Comparison of ENCODE assay signal across 16 cellular contexts in genomic region chr14:49636866-49637265, GRCh38. TPM values are rescaled to one million over a fixed set of nuclear protein-coding genes. Genes with fewer than 3 reads are reported as not detected.
DNase-seq lines count a peak whose midpoint lies in the region; ATAC-seq and TF ChIP-seq lines count a peak whose summit lies in the region.
"Had no signal": no experiment of that assay in that cellular context is flagged by ENCODE, and none has a peak within 500 bp of the region (broad histone marks: within the 10 kb centered on the region; RNA-seq: fewer than 3 reads in every experiment).

No MANE protein-coding gene starts in this region.

- ATAC-seq in stimulated activated naive CD8-positive, alpha-beta T cell treated with anti-CD3 and anti-CD28 coated beads, Interleukin-15, Interleukin-2, amounts not matched to agents 100 U/mL and 50 U/mL, for 24 hours: no peak
- no peak for ATAC-seq in activated B cell treated with CpG ODN at 0.5 μM for 24 hours (ENCODE audit: low read depth)
- ATAC-seq in HG02885 (IDR thresholded peaks at IDR 0.05; ENCODE audit: poor library complexity, unreplicated experiment): no peak
- no peak for ATAC-seq in left lung

- H3K4me3 ChIP-seq in fibroblast of the aortic adventitia (ENCODE audit: low read depth, low read length) (no peak overlapping the region), dorsolateral prefrontal cortex (peak overlapping the region in 2 of 59 donors; percentile 93 to 99), left lung (no peak overlapping the region)
- H3K4me3 ChIP-seq: coronary artery, sigmoid colon had no signal

- no peak for DNase-seq in stimulated activated naive CD8-positive, alpha-beta T cell treated with anti-CD3 and anti-CD28 coated beads, Interleukin-15, Interleukin-2, amounts not matched to agents 100 U/mL and 50 U/mL, for 24 hours
- DNase-seq in activated B cell treated with CpG ODN at 0.5 μM for 24 hours: no peak
- peak; percentile 39 for DNase-seq in fibroblast of the aortic adventitia (ENCODE audit: low read depth)
- no peak for DNase-seq in type B pancreatic cell (ENCODE audit: extremely low spot score, unreplicated experiment)
- no peak for DNase-seq in dorsolateral prefrontal cortex
- no peak for DNase-seq in left lung
- DNase-seq: activated gamma-delta T cell, GF-D8, islet precursor cell, NCI-H1436 treated with DMSO at 0.1 percent for 48 hours, NCI-H69, sigmoid colon, WERI-Rb-1 had no signal

- H3K36me3 ChIP-seq in left lung: peaks cover 0 to 15% of the 10 kb centered on the region in 2 donors

- H3K27me3 Mint-ChIP-seq in stimulated activated naive CD8-positive, alpha-beta T cell treated with anti-CD3 and anti-CD28 coated beads, Interleukin-15, Interleukin-2, amounts not matched to agents 100 ng/mL and 50 ng/mL, for 24 hours: no peaks in the 10 kb centered on the region
- no peaks in the 10 kb centered on the region for H3K27me3 Mint-ChIP-seq in activated B cell treated with CpG ODN at 0.5 μM for 24 hours
- no peaks in the 10 kb centered on the region for H3K27me3 Mint-ChIP-seq in type B pancreatic cell

- H3K27me3 ChIP-seq in dorsolateral prefrontal cortex: no peaks in the 10 kb centered on the region
- no peaks in the 10 kb centered on the region for H3K27me3 ChIP-seq in left lung
- H3K27me3 ChIP-seq: sigmoid colon had no signal

- peaks cover 58% of the 10 kb centered on the region for H3K36me3 Mint-ChIP-seq in stimulated activated naive CD8-positive, alpha-beta T cell treated with anti-CD3 and anti-CD28 coated beads, Interleukin-15, Interleukin-2, amounts not matched to agents 100 ng/mL and 50 ng/mL, for 24 hours (ENCODE audit: low read depth)
- H3K36me3 Mint-ChIP-seq in activated B cell treated with CpG ODN at 0.5 μM for 24 hours (ENCODE audit: low read depth) (peaks cover 53% of the 10 kb centered on the region), type B pancreatic cell (peaks cover 27% of the 10 kb centered on the region)

- peak overlapping the region; percentile 71 for H3K27ac Mint-ChIP-seq in stimulated activated naive CD8-positive, alpha-beta T cell treated with anti-CD3 and anti-CD28 coated beads, Interleukin-15, Interleukin-2, amounts not matched to agents 100 ng/mL and 50 ng/mL, for 24 hours
- H3K27ac Mint-ChIP-seq in activated B cell treated with CpG ODN at 0.5 μM for 24 hours (peak overlapping the region; percentile 67), type B pancreatic cell (peak overlapping the region; percentile 70)

- no peak for TF ChIP-seq CTCF in activated B cell treated with CpG ODN at 0.5 μM for 24 hours (IDR thresholded peaks at IDR 0.05)
- TF ChIP-seq CTCF in fibroblast of the aortic adventitia (IDR thresholded peaks at IDR 0.05; ENCODE audit: insufficient read depth, low read length): no peak
- TF ChIP-seq CTCF in type B pancreatic cell (conservative IDR thresholded peaks at IDR 0.05): no peak
- TF ChIP-seq CTCF in dorsolateral prefrontal cortex (IDR thresholded peaks at IDR 0.05 in 54 of 56, conservative IDR thresholded peaks at IDR 0.05 in 2 of 56; ENCODE audit: low read depth in 1 of 56, partially characterized antibody in 56 of 56): no peak
- no peak for TF ChIP-seq CTCF in left lung (IDR thresholded peaks at IDR 0.05)

- no peaks in the 10 kb centered on the region for H3K9me3 ChIP-seq in left lung
- H3K9me3 ChIP-seq: sigmoid colon had no signal

- peaks cover 60% of the 10 kb centered on the region for H3K4me1 Mint-ChIP-seq in stimulated activated naive CD8-positive, alpha-beta T cell treated with anti-CD3 and anti-CD28 coated beads, Interleukin-15, Interleukin-2, amounts not matched to agents 100 ng/mL and 50 ng/mL, for 24 hours (ENCODE audit: low read depth)
- H3K4me1 Mint-ChIP-seq in activated B cell treated with CpG ODN at 0.5 μM for 24 hours (peaks cover 73% of the 10 kb centered on the region), type B pancreatic cell (ENCODE audit: unreplicated experiment) (peaks cover 29% of the 10 kb centered on the region)

- POLR2A ChIA-PET in activated B cell treated with CpG ODN at 0.5 μM for 24 hours (lab: Charles Lee): interaction anchor here (0.5 to 6.3 kb wide), 4 partner anchors 17 to 75 kb away, joined by 3 to 117 read pairs (median 6); partner anchors contain the start of genes LRR1, MGAT2 and RPL36AL

- peak overlapping the region in 2 of 59 donors; percentile 3 to 49 for H3K27ac ChIP-seq in dorsolateral prefrontal cortex
- no peak overlapping the region for H3K27ac ChIP-seq in left lung
- H3K27ac ChIP-seq: WERI-Rb-1 had no signal

- H3K4me3 Mint-ChIP-seq in stimulated activated naive CD8-positive, alpha-beta T cell treated with anti-CD3 and anti-CD28 coated beads, Interleukin-15, Interleukin-2, amounts not matched to agents 100 ng/mL and 50 ng/mL, for 24 hours: peak overlapping the region; percentile 98
- H3K4me3 Mint-ChIP-seq in activated B cell treated with CpG ODN at 0.5 μM for 24 hours (peak overlapping the region; percentile 45), type B pancreatic cell (peak overlapping the region; percentile 75)

- intact Hi-C loops in activated B cell treated with CpG ODN at 0.5 μM for 24 hours (cut with micrococcal nuclease): loop anchor here (10.0 kb wide), 1 partner anchor 1188 kb away; no protein-coding TSS in a partner anchor
- intact Hi-C loops in dorsolateral prefrontal cortex (cut with DNase I): loop anchor here in 1 of 2 donors (5.0 to 10.0 kb wide), 2 partner anchors 55 to 478 kb away; partner anchors contain the start of genes KLHDC1 and VCPKMT
- intact Hi-C loops in left lung (cut with DNase I): loop anchor here in 1 of 2 donors (10.0 kb wide), 1 partner anchor 198 kb away; no protein-coding TSS in a partner anchor

- H3K4me1 ChIP-seq in left lung: peaks cover 23 to 51% of the 10 kb centered on the region in 2 donors

- H3K9me3 Mint-ChIP-seq in stimulated activated naive CD8-positive, alpha-beta T cell treated with anti-CD3 and anti-CD28 coated beads, Interleukin-15, Interleukin-2, amounts not matched to agents 100 ng/mL and 50 ng/mL, for 24 hours: no peaks in the 10 kb centered on the region
- H3K9me3 Mint-ChIP-seq in activated B cell treated with CpG ODN at 0.5 μM for 24 hours: no peaks in the 10 kb centered on the region
- H3K9me3 Mint-ChIP-seq in type B pancreatic cell: no peaks in the 10 kb centered on the region

- CTCF ChIA-PET in activated B cell treated with CpG ODN at 0.5 μM for 24 hours (lab: Charles Lee): no interaction called here

RNA-seq across cellular contexts. Expression of gene DNAAF2, which starts 1.8 kb away (rescaled TPM):
- total RNA-seq in activated B cell treated with CpG ODN at 0.5 μM for 24 hours (8.5 and 8.6 TPM in 2 replicates), fibroblast of the aortic adventitia (ENCODE audit: low replicate concordance) (10.5 and 24.9 TPM in 2 replicates), type B pancreatic cell (ENCODE audit: low replicate concordance) (14.8 and 16.5 TPM in 2 replicates), dorsolateral prefrontal cortex (1 to 10 TPM; 3.8 to 9.2 (median 6.3) TPM), left lung (1 to 10 TPM; 5.4 to 6.8 TPM)

RNA-seq across cellular contexts. Expression of gene MGAT2, which starts 16.3 kb away (rescaled TPM):
- total RNA-seq in activated B cell treated with CpG ODN at 0.5 μM for 24 hours (39.7 and 40.5 TPM in 2 replicates), fibroblast of the aortic adventitia (ENCODE audit: low replicate concordance) (76.9 and 103 TPM in 2 replicates), type B pancreatic cell (ENCODE audit: low replicate concordance) (25.6 and 27.0 TPM in 2 replicates), dorsolateral prefrontal cortex (10 to 100 TPM in 82 of 120 experiments, 1 to 10 TPM in 38; 6.7 to 13.7 (median 10.6) TPM), left lung (10 to 100 TPM; 35.3 to 47.2 TPM)

RNA-seq across cellular contexts. Expression of gene RPL36AL, which starts 16.4 kb away (rescaled TPM):
- 150 and 166 TPM in 2 replicates for total RNA-seq in activated B cell treated with CpG ODN at 0.5 μM for 24 hours
- total RNA-seq in fibroblast of the aortic adventitia (ENCODE audit: low replicate concordance): 180 and 525 TPM in 2 replicates
- total RNA-seq in type B pancreatic cell (ENCODE audit: low replicate concordance): 134 and 156 TPM in 2 replicates
- total RNA-seq in dorsolateral prefrontal cortex: 100 to 1,000 TPM in 41 of 120 experiments, 10 to 100 TPM in 79; 70.0 to 141 (median 96.5) TPM
- total RNA-seq in left lung: 100 to 1,000 TPM; 111 to 137 TPM

RNA-seq across cellular contexts. Expression of gene LRR1, which starts 38.1 kb away (rescaled TPM):
- total RNA-seq in activated B cell treated with CpG ODN at 0.5 μM for 24 hours: 15.1 and 19.9 TPM in 2 replicates
- 10.6 and 33.4 TPM in 2 replicates for total RNA-seq in fibroblast of the aortic adventitia (ENCODE audit: low replicate concordance)
- 12.5 and 20.1 TPM in 2 replicates for total RNA-seq in type B pancreatic cell (ENCODE audit: low replicate concordance)
- total RNA-seq in dorsolateral prefrontal cortex: 10 to 100 TPM in 1 of 120 experiments, 1 to 10 TPM in 116, under 1 TPM in 3; 0.89 to 10.9 (median 3.8) TPM
- 10 to 100 TPM; 10.1 to 14.6 TPM for total RNA-seq in left lung

RNA-seq across cellular contexts. Expression of gene RPS29, which starts 50.7 kb away (rescaled TPM):
- 3,259 and 3,732 TPM in 2 replicates for total RNA-seq in activated B cell treated with CpG ODN at 0.5 μM for 24 hours
- 822 and 5,262 TPM in 2 replicates for total RNA-seq in fibroblast of the aortic adventitia (ENCODE audit: low replicate concordance)
- 1,493 and 1,875 TPM in 2 replicates for total RNA-seq in type B pancreatic cell (ENCODE audit: low replicate concordance)
- 100 to 1,000 TPM; 199 to 551 (median 360) TPM for total RNA-seq in dorsolateral prefrontal cortex
- 1,000 to 10,000 TPM; 1,178 to 1,228 TPM for total RNA-seq in left lung

Comparison
In these comparisons a context has a peak if more than half of its experiments do, and no peak if none do; other contexts are left out.
1. H3K4me3 Mint-ChIP-seq: peak in every context shown above with its lines; median percentile 98 in stimulated activated naive CD8-positive, alpha-beta T cell treated with anti-CD3 and anti-CD28 coated beads, Interleukin-15, Interleukin-2, amounts not matched to agents 100 ng/mL and 50 ng/mL, for 24 hours; 75 in type B pancreatic cell; 45 in activated B cell treated with CpG ODN at 0.5 μM for 24 hours.